In genomic region chr15:50132251-50132984, GRCh38 we compare ENCODE assay signal across 3 cellular contexts. TPM values are rescaled to one million over a fixed set of nuclear protein-coding genes. Genes with fewer than 3 reads are reported as not detected.
"Had no signal": no experiment of that assay in that cellular context is flagged by ENCODE, and none has a peak within 500 bp of the region (broad histone marks: within the 10 kb centered on the region; RNA-seq: fewer than 3 reads in every experiment).

No MANE protein-coding gene starts in this region.

RNA-seq across cellular contexts. Expression of gene ATP8B4, which starts 13.4 kb away (rescaled TPM):
- total RNA-seq: endothelial cell of umbilical vein, osteocyte had no signal

RNA-seq across cellular contexts. Expression of gene SLC27A2, which starts 49.6 kb away (rescaled TPM):
- total RNA-seq: endothelial cell of umbilical vein, left ventricle myocardium inferior, osteocyte had no signal
